Comparison of ENCODE assay signal across 18 cellular contexts in genomic region chr10:71927669-71928592, GRCh38. TPM values are rescaled to one million over a fixed set of nuclear protein-coding genes. Genes with fewer than 3 reads are reported as not detected.
A peak's percentile ranks its signal among the peaks of the same experiment; 100 is the strongest.
DNase-seq lines count a peak whose midpoint lies in the region; ATAC-seq, FAIRE-seq and TF ChIP-seq lines count a peak whose summit lies in the region.
"Had no signal": no experiment of that assay in that cellular context is flagged by ENCODE, and none has a peak within 500 bp of the region (broad histone marks: within the 10 kb centered on the region; RNA-seq: fewer than 3 reads in every experiment).

No MANE protein-coding gene starts in this region.

- DNase-seq in AG08395 (ENCODE audit: low spot score) (peak; percentile 56), HCEC 1CT (peak; percentile 75), bronchial epithelial cell (ENCODE audit: low read depth) (peak; percentile 53), kidney (no peak), foreskin melanocyte (no peak), adrenal gland (no peak)
- DNase-seq: activated naive CD4-positive, alpha-beta T cell; AML-193; hypothalamus; NCI-H187 treated with DMSO at 0.1 percent for 48 hours; ovary; substantia nigra had no signal

- WGBS in adrenal gland, 4 donors, result 83 to 89% (median 85%) methylated on average over 7 of the region's 7 CpGs

- intact Hi-C loops in kidney (cut with DNase I) (no loop called here), adrenal gland (cut with DNase I) (no loop called here)

- H3K9me3 ChIP-seq in kidney (ENCODE audit: control insufficient read depth in 1 of 2, low read length in 2 of 2), result peaks cover 0 to 8% of the 10 kb centered on the region in 2 donors
- no peaks in the 10 kb centered on the region for H3K9me3 ChIP-seq in adrenal gland (replicated peaks in 1 of 3)
- H3K9me3 ChIP-seq: ovary, SJCRH30 had no signal

- ATAC-seq in HG03025 (IDR thresholded peaks at IDR 0.05; ENCODE audit: low FRiP score, unreplicated experiment), result no peak
- ATAC-seq in GM18867 (IDR thresholded peaks at IDR 0.05; ENCODE audit: unreplicated experiment), result no peak
- ATAC-seq: activated CD4-positive, CD25-positive, alpha-beta regulatory T cell treated with anti-CD3 and anti-CD28 coated beads, Interleukin-2, amount 50 U/mL, for 24 hours; left lobe of liver had no signal

- no peak for TF ChIP-seq POLR2A in adrenal gland (IDR thresholded peaks at IDR 0.05)

- H3K4me1 ChIP-seq in kidney (ENCODE audit: control insufficient read depth in 1 of 2, insufficient read depth in 1 of 2, low read depth in 1 of 2, low read length in 2 of 2) (no peaks in the 10 kb centered on the region), adrenal gland (replicated peaks in 1 of 2) (no peaks in the 10 kb centered on the region)
- H3K4me1 ChIP-seq: SJCRH30 had no signal

- H3K36me3 ChIP-seq in bronchial epithelial cell (ENCODE audit: control insufficient read depth, insufficient read depth, low read length) (no peaks in the 10 kb centered on the region), kidney (ENCODE audit: control insufficient read depth in 1 of 2, insufficient read depth in 2 of 2, low read length in 2 of 2) (no peaks in the 10 kb centered on the region), adrenal gland (replicated peaks in 1 of 2) (no peaks in the 10 kb centered on the region)
- H3K36me3 ChIP-seq: ovary, SJCRH30 had no signal

- H3K4me3 ChIP-seq in bronchial epithelial cell (ENCODE audit: low read depth, low read length) (no peak overlapping the region), kidney (ENCODE audit: low read length in 2 of 2) (no peak overlapping the region), adrenal gland (no peak overlapping the region)
- H3K4me3 ChIP-seq: ovary, SJCRH30 had no signal

- no peak for FAIRE-seq in bronchial epithelial cell (lab: Jason Lieb, UNC)
- FAIRE-seq in kidney (lab: Jason Lieb, UNC), result peak; percentile 3
- FAIRE-seq: GM18507 had no signal

- no peaks in the 10 kb centered on the region for H3K27me3 ChIP-seq in bronchial epithelial cell (ENCODE audit: control insufficient read depth, insufficient read depth, low read length)
- H3K27me3 ChIP-seq in adrenal gland, result no peaks in the 10 kb centered on the region
- H3K27me3 ChIP-seq: ovary, SJCRH30 had no signal

- H3K27ac ChIP-seq in kidney (ENCODE audit: low read depth in 2 of 2, low read length in 2 of 2), result peak overlapping the region; percentile 26 to 75
- no peak overlapping the region for H3K27ac ChIP-seq in adrenal gland
- H3K27ac ChIP-seq: ovary, SJCRH30 had no signal

- TF ChIP-seq CTCF in bronchial epithelial cell (IDR thresholded peaks at IDR 0.05; ENCODE audit: insufficient read depth, low read length, severe bottlenecking), result no peak
- no peak for TF ChIP-seq CTCF in kidney (IDR thresholded peaks at IDR 0.05; ENCODE audit: borderline replicate concordance, extremely low read depth, insufficient read depth)
- TF ChIP-seq CTCF in adrenal gland (IDR thresholded peaks at IDR 0.05), result no peak

- no peak overlapping the region for H3K9ac ChIP-seq in kidney (ENCODE audit: low read length in 2 of 2)

RNA-seq across cellular contexts. Expression of gene CHST3, which starts 36.3 kb away (rescaled TPM):
- total RNA-seq in bronchial epithelial cell (11.4 and 16.6 TPM in 2 replicates), kidney (31.5 TPM), adrenal gland (10 to 100 TPM; 32.2 to 49.7 (median 35.9) TPM)
- polyA plus RNA-seq in kidney (ENCODE audit: insufficient read depth, low read depth, low replicate concordance) (9.1 TPM), adrenal gland (10 to 100 TPM in 1 of 3 donors, 1 to 10 TPM in 2; 3.9 to 30.2 (median 5.4) TPM)

Comparison
In these comparisons a context has a peak if more than half of its experiments do, and no peak if none do; other contexts are left out.
1. DNase-seq: peak in AG08395 (single experiment), HCEC 1CT (single experiment) and bronchial epithelial cell (single experiment); none in kidney (single experiment), foreskin melanocyte (single experiment) and adrenal gland (0 of 7).
2. H3K27ac ChIP-seq: peak in kidney (2 of 2); none in adrenal gland (0 of 5).